1 cellular context compared by ENCODE assay signal in genomic region chr3:172282850-172283249, GRCh38.
TF ChIP-seq lines count a peak whose summit lies in the region.

No MANE protein-coding gene starts in this region.

TF ChIP-seq in SK-N-SH, 30 proteins besides CTCF, POLR2A, EP300 and RAD21 (continued from another document):
- TF ChIP-seq TAF1 (IDR thresholded peaks at IDR 0.05; ENCODE audit: borderline replicate concordance, low read depth, low read length) (no peak), FOSL2 (IDR thresholded peaks at IDR 0.05; ENCODE audit: borderline replicate concordance, low read depth) (no peak), SMC3 (IDR thresholded peaks at IDR 0.05; ENCODE audit: low read depth, low read length) (no peak), USF2 (IDR thresholded peaks at IDR 0.05; ENCODE audit: borderline replicate concordance, low read depth, low read length) (no peak)
